14 cellular contexts compared by ENCODE assay signal in the genomic region with DNA sequence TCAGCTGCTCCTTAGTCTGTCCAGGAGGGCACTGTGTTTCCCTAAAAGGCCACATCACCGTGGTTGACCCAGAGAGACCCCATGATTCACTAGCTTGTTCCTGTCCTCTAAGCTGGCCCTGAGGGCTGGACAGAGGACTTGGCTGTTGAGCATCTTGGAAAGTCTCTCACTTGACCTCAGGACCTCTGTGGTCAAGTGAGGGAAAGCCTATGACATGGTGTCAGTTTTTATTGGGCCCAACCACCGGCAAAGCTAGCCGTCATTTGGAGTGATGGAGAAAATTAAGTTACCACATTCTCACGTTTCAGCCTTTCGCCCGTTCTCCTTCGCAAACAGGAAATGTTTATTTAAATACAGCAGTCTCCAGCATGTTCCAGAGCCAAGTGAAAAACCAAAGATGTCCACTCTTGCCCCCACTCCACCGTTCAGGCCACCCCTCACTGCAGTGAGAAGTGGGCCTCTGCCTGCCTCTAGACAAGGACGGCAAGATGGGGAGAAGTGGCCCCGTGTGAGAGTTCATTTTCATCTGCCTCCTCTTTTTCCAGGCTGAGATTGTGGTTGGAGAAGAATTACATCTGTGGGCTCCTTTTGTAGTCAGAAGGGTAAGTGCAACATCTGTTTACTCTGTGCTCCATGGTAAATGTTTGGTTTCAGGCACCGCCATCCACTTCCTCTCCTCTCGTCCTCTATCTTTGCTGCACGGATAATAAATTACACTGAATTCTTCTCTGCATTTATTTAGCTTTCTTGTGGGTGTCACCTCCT. TPM values are rescaled to one million over a fixed set of nuclear protein-coding genes. Genes with fewer than 3 reads are reported as not detected.
A peak's percentile ranks its signal among the peaks of the same experiment; 100 is the strongest.
DNase-seq lines count a peak whose midpoint lies in the region; ATAC-seq and TF ChIP-seq lines count a peak whose summit lies in the region.
"Had no signal": no experiment of that assay in that cellular context is flagged by ENCODE, and none has a peak within 500 bp of the region (broad histone marks: within the 10 kb centered on the region; RNA-seq: fewer than 3 reads in every experiment).

No MANE protein-coding gene starts in this region.

- H3K4me3 ChIP-seq in right atrium auricular region: no peak overlapping the region
- no peak overlapping the region for H3K4me3 ChIP-seq in left ventricle myocardium inferior
- H3K4me3 ChIP-seq in astrocyte of the spinal cord (ENCODE audit: low read depth, low read length): no peak overlapping the region
- H3K4me3 ChIP-seq in muscle layer of colon (ENCODE audit: low read depth in 1 of 2, low read length in 2 of 2): no peak overlapping the region
- H3K4me3 ChIP-seq in vagina: no peak overlapping the region

- DNase-seq in right atrium auricular region (ENCODE audit: low spot score) (peak; percentile 73), left ventricle myocardium inferior (no peak), astrocyte of the spinal cord (ENCODE audit: low read depth, low spot score) (peak; percentile 37), vagina (ENCODE audit: extremely low spot score in 2 of 2) (no peak), NCI-H1436 (lab: John Stamatoyannopoulos, UW) (no peak), globus pallidus (ENCODE audit: low spot score) (no peak)
- DNase-seq: activated CD4-positive, alpha-beta T cell treated with anti-CD3 and anti-CD28 coated beads for 36 hours; activated effector memory CD4-positive, alpha-beta T cell treated with anti-CD3 and anti-CD28 coated beads, Interleukin-2, amount 50 U/mL, for 16 hours; NCI-H226; stimulated activated CD4-positive, alpha-beta T cell treated with anti-CD3 and anti-CD28 coated beads, Interleukin-12 subunit alpha, Interleukin-12 subunit beta, amount 100 ng/mL, for 4 hours; stimulated activated CD8-positive, alpha-beta memory T cell treated with anti-CD3 and anti-CD28 coated beads, Interleukin-4, amount 100 ng/mL, for 48 hours had no signal

- H3K27me3 ChIP-seq in right atrium auricular region (no peaks in the 10 kb centered on the region), left ventricle myocardium inferior (ENCODE audit: low read depth) (peaks cover 27% of the 10 kb centered on the region), muscle layer of colon (ENCODE audit: control insufficient read depth in 1 of 2, insufficient read depth in 2 of 2, low read length in 2 of 2) (no peaks in the 10 kb centered on the region), vagina (no peaks in the 10 kb centered on the region)

- no peak for TF ChIP-seq POLR2A in vagina (IDR thresholded peaks at IDR 0.05)

- H3K9ac ChIP-seq in muscle layer of colon (ENCODE audit: low read length): no peak overlapping the region

- in situ Hi-C loops in astrocyte of the spinal cord (cut with HindIII; ENCODE audit: low sequenced_read_pairs): no loop called here

- H3K9me3 ChIP-seq in right atrium auricular region: no peaks in the 10 kb centered on the region
- H3K9me3 ChIP-seq in left ventricle myocardium inferior (replicated peaks): no peaks in the 10 kb centered on the region
- no peaks in the 10 kb centered on the region for H3K9me3 ChIP-seq in muscle layer of colon (ENCODE audit: low read length)
- H3K9me3 ChIP-seq in vagina: no peaks in the 10 kb centered on the region

- TF ChIP-seq CTCF in right atrium auricular region (IDR thresholded peaks at IDR 0.05) (no peak), left ventricle myocardium inferior (IDR thresholded peaks at IDR 0.05; ENCODE audit: borderline replicate concordance) (no peak), astrocyte of the spinal cord (IDR thresholded peaks at IDR 0.05; ENCODE audit: low read depth, low read length) (no peak), vagina (IDR thresholded peaks at IDR 0.05) (no peak)

- H3K27ac ChIP-seq in right atrium auricular region (peak overlapping the region; percentile 22 to 29), left ventricle myocardium inferior (replicated peaks) (no peak overlapping the region), muscle layer of colon (ENCODE audit: low read depth, low read length) (peak overlapping the region; percentile 60), vagina (peak overlapping the region; percentile 59)

- no peak for ATAC-seq in GM21723 (IDR thresholded peaks at IDR 0.05; ENCODE audit: unreplicated experiment)
- ATAC-seq: activated CD4-positive, alpha-beta T cell treated with anti-CD3 and anti-CD28 coated beads for 36 hours had no signal

- H3K36me3 ChIP-seq in right atrium auricular region (no peaks in the 10 kb centered on the region), left ventricle myocardium inferior (no peaks in the 10 kb centered on the region), muscle layer of colon (ENCODE audit: insufficient read depth, low read length) (no peaks in the 10 kb centered on the region), vagina (no peaks in the 10 kb centered on the region)

- intact Hi-C loops in left ventricle myocardium inferior (cut with micrococcal nuclease): no loop called here
- intact Hi-C loops in vagina (cut with DNase I): loop anchor here (10.0 kb wide), 1 partner anchor 132 kb away; no protein-coding TSS in a partner anchor

- peaks cover 0 to 27% of the 10 kb centered on the region in 2 donors for H3K4me1 ChIP-seq in right atrium auricular region
- peaks cover 15% of the 10 kb centered on the region for H3K4me1 ChIP-seq in left ventricle myocardium inferior
- peaks cover 54% of the 10 kb centered on the region for H3K4me1 ChIP-seq in muscle layer of colon (ENCODE audit: insufficient read depth, low read length)
- peaks cover 30% of the 10 kb centered on the region for H3K4me1 ChIP-seq in vagina

RNA-seq across cellular contexts. Expression of gene SLIT3, which starts 4.3 kb away (rescaled TPM):
- 10 to 100 TPM; 66.1 to 85.8 TPM for total RNA-seq in right atrium auricular region
- 22.7 TPM for total RNA-seq in left ventricle myocardium inferior
- 52.8 TPM for total RNA-seq in vagina
- total RNA-seq: dermis microvascular lymphatic vessel endothelial cell had no signal

Comparison
In these comparisons a context has a peak if more than half of its experiments do, and no peak if none do; other contexts are left out.
1. DNase-seq: peak in right atrium auricular region (single experiment) and astrocyte of the spinal cord (single experiment); none in left ventricle myocardium inferior (single experiment), vagina (0 of 2), NCI-H1436 (single experiment) and globus pallidus (single experiment).